In genomic region chr14:85310491-85311272, GRCh38 we compare ENCODE assay signal across 25 cellular contexts.
"Had no signal": no experiment of that assay in that cellular context is flagged by ENCODE, and none has a peak within 500 bp of the region (broad histone marks: within the 10 kb centered on the region; RNA-seq: fewer than 3 reads in every experiment).

No MANE protein-coding gene starts in this region.

- H3K27ac Mint-ChIP-seq: activated naive CD8-positive, alpha-beta T cell; effector memory CD8-positive, alpha-beta T cell; nephron; progenitor cell of endocrine pancreas; type B pancreatic cell had no signal

- H3K36me3 Mint-ChIP-seq: activated naive CD8-positive, alpha-beta T cell; type B pancreatic cell had no signal

- H3K9me3 ChIP-seq: body of pancreas, heart right ventricle, left lung, lower lobe of right lung, ovary, right lobe of liver, uterus had no signal

- DNase-seq: activated CD4-positive, alpha-beta T cell treated with anti-CD3 and anti-CD28 coated beads for 48 hours; activated CD4-positive, alpha-beta T cell treated with anti-CD3 and anti-CD28 coated beads, Interleukin-2, amount 50 U/mL, for 48 hours; activated CD8-positive, alpha-beta memory T cell treated with anti-CD3 and anti-CD28 coated beads for 24 hours; activated effector memory CD4-positive, alpha-beta T cell treated with Interleukin-2 at 50 U/mL for 16 hours; activated naive CD4-positive, alpha-beta T cell treated with Interleukin-2 at 50 U/mL for 16 hours; aorta; body of pancreas; dorsolateral prefrontal cortex; effector memory CD8-positive, alpha-beta T cell; foreskin keratinocyte; heart right ventricle; left lung; lower lobe of right lung; ovary; right lobe of liver; stimulated activated CD4-positive, alpha-beta T cell treated with anti-CD3 and anti-CD28 coated beads, Interleukin-12 subunit alpha, Interleukin-12 subunit beta, amount 100 ng/mL, for 4 hours; stimulated activated CD4-positive, alpha-beta T cell treated with anti-CD3 and anti-CD28 coated beads, Interleukin-4, amount 100 ng/mL, for 1 hour; stimulated activated naive CD8-positive, alpha-beta T cell treated with anti-CD3 and anti-CD28 coated beads, Interleukin-15, Interleukin-2, amounts not matched to agents 100 U/mL and 50 U/mL, for 24 hours; substantia nigra; uterus had no signal

- H3K27me3 Mint-ChIP-seq: activated naive CD8-positive, alpha-beta T cell; effector memory CD8-positive, alpha-beta T cell; progenitor cell of endocrine pancreas had no signal

- H3K4me3 ChIP-seq: body of pancreas, dorsolateral prefrontal cortex, heart right ventricle, left lung, lower lobe of right lung, ovary, right lobe of liver, uterus had no signal

- H3K4me1 ChIP-seq: body of pancreas, foreskin keratinocyte, heart right ventricle, left lung, lower lobe of right lung, right lobe of liver, uterus had no signal

- H3K4me3 Mint-ChIP-seq: activated naive CD8-positive, alpha-beta T cell; effector memory CD8-positive, alpha-beta T cell; nephron; type B pancreatic cell had no signal

- H3K27ac ChIP-seq: body of pancreas, dorsolateral prefrontal cortex, foreskin keratinocyte, heart right ventricle, left lung, lower lobe of right lung, ovary, right lobe of liver, uterus, VCaP had no signal

- H3K27me3 ChIP-seq: body of pancreas, foreskin keratinocyte, heart right ventricle, left lung, ovary, right lobe of liver, uterus had no signal

- H3K36me3 ChIP-seq: heart right ventricle, left lung, lower lobe of right lung, ovary, right lobe of liver, uterus had no signal

- H3K9me3 Mint-ChIP-seq: nephron had no signal
